In genomic region chr16:4618645-4619418, GRCh38 we compare ENCODE assay signal across 1 cellular context.
TF ChIP-seq lines count a peak whose summit lies in the region.

No MANE protein-coding gene starts in this region.

TF ChIP-seq in HCT116, 20 proteins besides CTCF, POLR2A, EP300 and RAD21:
- no peak for TF ChIP-seq REST (IDR thresholded peaks at IDR 0.05; ENCODE audit: low read depth)
- TF ChIP-seq SIN3A (IDR thresholded peaks at IDR 0.05; ENCODE audit: low read depth), result no peak
- no peak for TF ChIP-seq CBX3 (IDR thresholded peaks at IDR 0.05; ENCODE audit: low read depth)
- TF ChIP-seq SP1 (IDR thresholded peaks at IDR 0.05; ENCODE audit: low read depth), result no peak
- TF ChIP-seq YY1 (IDR thresholded peaks at IDR 0.05; ENCODE audit: extremely low read depth, insufficient replicate concordance, low read depth, low read length), result no peak
- TF ChIP-seq CEBPB (IDR thresholded peaks at IDR 0.05; ENCODE audit: low read depth), result no peak
- no peak for TF ChIP-seq ELF1 (IDR thresholded peaks at IDR 0.05; ENCODE audit: borderline replicate concordance, low read depth)
- no peak for TF ChIP-seq SRF (IDR thresholded peaks at IDR 0.05; ENCODE audit: low read depth)
- TF ChIP-seq EZH2phosphoT487 (IDR thresholded peaks at IDR 0.05; ENCODE audit: borderline replicate concordance), result no peak
- no peak for TF ChIP-seq JUND (IDR thresholded peaks at IDR 0.05)
- no peak for TF ChIP-seq ZBTB33 (IDR thresholded peaks at IDR 0.05; ENCODE audit: extremely low read depth, insufficient replicate concordance, low read length)
